In genomic region chr9:89367281-89367680, GRCh38 we compare ENCODE assay signal across 29 cellular contexts. TPM values are rescaled to one million over a fixed set of nuclear protein-coding genes. Genes with fewer than 3 reads are reported as not detected.
"Had no signal": no experiment of that assay in that cellular context is flagged by ENCODE, and none has a peak within 500 bp of the region (broad histone marks: within the 10 kb centered on the region; RNA-seq: fewer than 3 reads in every experiment).

No MANE protein-coding gene starts in this region.

- H3K9me3 ChIP-seq: adrenal gland, ascending aorta, colonic mucosa, esophagus squamous epithelium, heart right ventricle, left ventricle myocardium inferior, mucosa of descending colon, pancreas, psoas muscle, thoracic aorta, uterus had no signal

- ATAC-seq: heart right ventricle, mucosa of descending colon, pancreas, psoas muscle had no signal

- H3K27me3 Mint-ChIP-seq: activated B cell treated with CpG ODN at 0.5 μM for 24 hours; activated CD8-positive, alpha-beta T cell treated with anti-CD3 and anti-CD28 coated beads for 36 hours; brain had no signal

- H3K27ac ChIP-seq: adrenal gland, ascending aorta, cardiac muscle cell, colonic mucosa, epithelial cell of prostate, esophagus squamous epithelium, heart right ventricle, left ventricle myocardium inferior, pancreas, psoas muscle, thoracic aorta, uterus had no signal

- H3K9me3 Mint-ChIP-seq: activated B cell treated with CpG ODN at 0.5 μM for 24 hours; activated CD8-positive, alpha-beta T cell treated with anti-CD3 and anti-CD28 coated beads for 36 hours; activated T-helper 1 cell treated with anti-CD3 and anti-CD28 coated beads, Interleukin-12 subunit alpha, Interleukin-12 subunit beta, Interleukin-2, Interleukin-4 antibody, amounts not matched to agents 30 ng/mL and 10 ng/mL and 1 ng/mL, durations not matched to agents 14 hours and 24 hours and 36 hours; brain; nephron; T-helper 2 cell treated with Interferon-gamma antibody and Interleukin-4, amounts not matched to agents 5 μg/mL and 100 μg/mL, for 36 hours had no signal

- H3K36me3 ChIP-seq: cardiac muscle cell, colonic mucosa, thoracic aorta, uterus had no signal

- H3K27ac Mint-ChIP-seq: activated B cell treated with CpG ODN at 0.5 μM for 24 hours; nephron; T-helper 2 cell treated with Interferon-gamma antibody and Interleukin-4, amounts not matched to agents 5 μg/mL and 100 μg/mL, for 36 hours had no signal

- DNase-seq: activated B cell treated with CpG ODN at 0.5 μM for 24 hours; activated CD4-positive, alpha-beta T cell treated with anti-CD3 and anti-CD28 coated beads, Interleukin-2, amount 50 U/mL, for 1 hour; activated CD8-positive, alpha-beta T cell treated with anti-CD3 and anti-CD28 coated beads for 36 hours; activated gamma-delta T cell treated with Interleukin-2 at 50 U/mL for 16 hours; adrenal gland; cerebellar nuclear complex; colonic mucosa; effector CD8-positive, alpha-beta T cell; esophagus squamous epithelium; foreskin melanocyte; heart right ventricle; kidney glomerular epithelial cell; left ventricle myocardium inferior; mucosa of descending colon; psoas muscle; stimulated activated CD4-positive, alpha-beta T cell treated with anti-CD3 and anti-CD28 coated beads, Interleukin-2, amount 100 ng/mL, for 24 hours; stimulated activated naive CD4-positive, alpha-beta T cell treated with Interleukin-2 at 50 U/mL for 16 hours; T-helper 1 cell; trophoblast cell; uterus had no signal

- H3K4me1 ChIP-seq: adrenal gland, ascending aorta, colonic mucosa, heart right ventricle, left ventricle myocardium inferior, pancreas, psoas muscle, uterus had no signal

- H3K4me1 Mint-ChIP-seq: brain, nephron had no signal

- H3K4me3 ChIP-seq: adrenal gland, ascending aorta, cardiac muscle cell, colonic mucosa, esophagus squamous epithelium, heart right ventricle, left ventricle myocardium inferior, mucosa of descending colon, pancreas, psoas muscle, thoracic aorta, uterus had no signal

- H3K4me3 Mint-ChIP-seq: activated B cell treated with CpG ODN at 0.5 μM for 24 hours; activated CD8-positive, alpha-beta T cell treated with anti-CD3 and anti-CD28 coated beads for 36 hours; activated T-helper 1 cell treated with anti-CD3 and anti-CD28 coated beads, Interleukin-12 subunit alpha, Interleukin-12 subunit beta, Interleukin-2, Interleukin-4 antibody, amounts not matched to agents 30 ng/mL and 10 ng/mL and 1 ng/mL, durations not matched to agents 14 hours and 24 hours and 36 hours; brain; nephron; T-helper 2 cell treated with Interferon-gamma antibody and Interleukin-4, amounts not matched to agents 5 μg/mL and 100 μg/mL, for 36 hours had no signal

- H3K36me3 Mint-ChIP-seq: brain had no signal

- H3K27me3 ChIP-seq: adrenal gland, ascending aorta, cardiac muscle cell, colonic mucosa, esophagus squamous epithelium, heart right ventricle, pancreas, uterus had no signal

RNA-seq across cellular contexts. Expression of gene CKS2, which starts 56.3 kb away (rescaled TPM):
- total RNA-seq: ascending aorta had no signal
